ENCODE assay signal across 24 cellular contexts in the genomic region with DNA sequence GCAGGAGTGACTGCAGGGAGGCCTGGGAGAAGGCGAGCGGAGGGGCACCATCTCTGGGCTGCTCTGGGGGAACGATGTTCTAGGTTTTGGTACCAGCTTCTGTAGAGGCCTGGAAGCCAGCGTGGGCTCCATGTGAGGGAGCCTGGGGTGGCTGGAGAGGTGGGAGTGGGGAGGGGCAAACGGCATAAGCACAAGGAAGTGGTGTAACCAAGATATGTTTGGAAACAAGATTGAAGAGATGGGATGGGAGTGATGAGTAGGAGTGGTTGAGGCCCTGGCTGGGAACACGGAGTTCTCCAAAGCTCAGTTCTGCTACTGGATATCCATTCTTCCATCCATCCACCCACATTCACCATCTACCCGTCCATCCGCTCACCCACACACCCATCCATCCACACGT. TPM values are rescaled to one million over a fixed set of nuclear protein-coding genes. Genes with fewer than 3 reads are reported as not detected.
A peak's percentile ranks its signal among the peaks of the same experiment; 100 is the strongest.
DNase-seq lines count a peak whose midpoint lies in the region; ATAC-seq, FAIRE-seq and TF ChIP-seq lines count a peak whose summit lies in the region.
"Had no signal": no experiment of that assay in that cellular context is flagged by ENCODE, and none has a peak within 500 bp of the region (broad histone marks: within the 10 kb centered on the region; RNA-seq: fewer than 3 reads in every experiment).

No MANE protein-coding gene starts in this region.

- FAIRE-seq in D721Med (lab: Jason Lieb, UNC): no peak
- FAIRE-seq: H54 had no signal

- H3K36me3 Mint-ChIP-seq in CD8-positive, alpha-beta memory T cell: peaks cover 0 to 26% (median 2%) of the 10 kb centered on the region in 3 donors
- peaks cover 2% of the 10 kb centered on the region for H3K36me3 Mint-ChIP-seq in activated naive CD8-positive, alpha-beta T cell treated with anti-CD3 and anti-CD28 coated beads, Interleukin-2, amount 50 U/mL, for 24 hours (ENCODE audit: low read depth)

- H3K36me3 ChIP-seq in ACC112 (ENCODE audit: insufficient read depth, low read length) (no peaks in the 10 kb centered on the region), mucosa of stomach (ENCODE audit: control insufficient read depth, insufficient read depth, low read length) (peaks cover 9% of the 10 kb centered on the region)
- no peaks in the 10 kb centered on the region for H3K36me3 ChIP-seq in CD8-positive, alpha-beta memory T cell (ENCODE audit: insufficient read depth, low read length)

- H2AFZ ChIP-seq in ACC112 (ENCODE audit: low read length, unreplicated experiment): no peak overlapping the region

- 0 out of 2 replicates have a peak overlapping the region, but pooled peaks have one; percentile 61 for H3K4me3 ChIP-seq in ACC112 (ENCODE audit: low read depth, low read length)
- peak overlapping the region; percentile 57 for H3K4me3 ChIP-seq in CD8-positive, alpha-beta memory T cell (ENCODE audit: low read length)
- H3K4me3 ChIP-seq in mucosa of stomach (ENCODE audit: low read length): no peak overlapping the region
- H3K4me3 ChIP-seq: mucosa of descending colon, suprapubic skin had no signal

- H3K4me1 Mint-ChIP-seq in CD8-positive, alpha-beta memory T cell: peaks cover 31 to 49% (median 38%) of the 10 kb centered on the region in 3 donors
- H3K4me1 Mint-ChIP-seq in activated naive CD8-positive, alpha-beta T cell treated with anti-CD3 and anti-CD28 coated beads, Interleukin-2, amount 50 U/mL, for 24 hours: peaks cover 35% of the 10 kb centered on the region

- H3K79me2 ChIP-seq in ACC112 (ENCODE audit: control insufficient read depth, insufficient read depth, low read length, unreplicated experiment): no peaks in the 10 kb centered on the region

- no peaks in the 10 kb centered on the region for H3K9me3 Mint-ChIP-seq in CD8-positive, alpha-beta memory T cell
- H3K9me3 Mint-ChIP-seq in activated naive CD8-positive, alpha-beta T cell treated with anti-CD3 and anti-CD28 coated beads, Interleukin-2, amount 50 U/mL, for 24 hours: no peaks in the 10 kb centered on the region

- H3K27me3 ChIP-seq in ACC112 (ENCODE audit: insufficient read depth, low read length) (peaks cover 14% of the 10 kb centered on the region), mucosa of stomach (ENCODE audit: control insufficient read depth, insufficient read depth, low read length) (peaks cover 7% of the 10 kb centered on the region)
- no peaks in the 10 kb centered on the region for H3K27me3 ChIP-seq in CD8-positive, alpha-beta memory T cell (ENCODE audit: insufficient read depth, low read length, poor library complexity, severe bottlenecking)

- no peak overlapping the region for H3K27ac ChIP-seq in ACC112 (ENCODE audit: low read depth, low read length)
- H3K27ac ChIP-seq in CD8-positive, alpha-beta memory T cell (ENCODE audit: low read depth, low read length): no peak overlapping the region
- H3K27ac ChIP-seq: foreskin keratinocyte, suprapubic skin had no signal

- H3K27ac Mint-ChIP-seq in CD8-positive, alpha-beta memory T cell: peak overlapping the region in 7 of 8 donors; percentile 66 to 92 (median 84)
- H3K27ac Mint-ChIP-seq in activated naive CD8-positive, alpha-beta T cell treated with anti-CD3 and anti-CD28 coated beads, Interleukin-2, amount 50 U/mL, for 24 hours: no peak overlapping the region

- TF ChIP-seq CTCF in D721Med (IDR thresholded peaks at IDR 0.05; ENCODE audit: insufficient read depth, missing control alignments): no peak

- H3K9me3 ChIP-seq in CD8-positive, alpha-beta memory T cell (ENCODE audit: low read length): no peaks in the 10 kb centered on the region
- H3K9me3 ChIP-seq in mucosa of stomach (ENCODE audit: control insufficient read depth, low read length): no peaks in the 10 kb centered on the region
- H3K9me3 ChIP-seq: mucosa of descending colon, suprapubic skin had no signal

- intact Hi-C loops in left colon (cut with DNase I, micrococcal nuclease): no loop called here

- peaks cover 8 to 11% of the 10 kb centered on the region in 2 donors for H3K27me3 Mint-ChIP-seq in CD8-positive, alpha-beta memory T cell
- peaks cover 6% of the 10 kb centered on the region for H3K27me3 Mint-ChIP-seq in activated naive CD8-positive, alpha-beta T cell treated with anti-CD3 and anti-CD28 coated beads, Interleukin-2, amount 50 U/mL, for 24 hours

- peak overlapping the region; percentile 32 to 88 (median 79) for H3K4me3 Mint-ChIP-seq in CD8-positive, alpha-beta memory T cell
- peak overlapping the region; percentile 34 for H3K4me3 Mint-ChIP-seq in activated naive CD8-positive, alpha-beta T cell treated with anti-CD3 and anti-CD28 coated beads, Interleukin-2, amount 50 U/mL, for 24 hours

- peaks cover 13% of the 10 kb centered on the region for H3K4me1 ChIP-seq in ACC112 (ENCODE audit: control insufficient read depth, insufficient read depth, low read length, unreplicated experiment)
- H3K4me1 ChIP-seq in CD8-positive, alpha-beta memory T cell (ENCODE audit: insufficient read depth, low read length): peaks cover 24% of the 10 kb centered on the region
- H3K4me1 ChIP-seq in mucosa of stomach (ENCODE audit: control insufficient read depth, insufficient read depth, low read length): peaks cover 16% of the 10 kb centered on the region
- H3K4me1 ChIP-seq: foreskin keratinocyte had no signal

- DNase-seq in CD8-positive, alpha-beta memory T cell: no peak
- no peak for DNase-seq in activated naive CD8-positive, alpha-beta T cell treated with anti-CD3 and anti-CD28 coated beads, Interleukin-2, amount 50 U/mL, for 24 hours
- no peak for DNase-seq in HuH-7.5 (ENCODE audit: low spot score)
- DNase-seq in D721Med (ENCODE audit: insufficient read length, low spot score): no peak
- DNase-seq in left colon: no peak
- DNase-seq: activated CD4-positive, alpha-beta T cell treated with anti-CD3 and anti-CD28 coated beads for 4 hours; activated T-cell treated with anti-CD3 and anti-CD28 coated beads for 4 hours; DMS 273 treated with DMSO at 0.1 percent for 48 hours; foreskin keratinocyte; KBM-7; left cardiac atrium; NCI-H1092 treated with DMSO at 0.1 percent for 48 hours; NCI-H2107; NCI-H69; T1000 had no signal

- H3K9ac ChIP-seq in mucosa of stomach (ENCODE audit: low read length): peak overlapping the region; percentile 14

- CTCF ChIA-PET in CD8-positive, alpha-beta memory T cell (lab: Charles Lee): interaction anchor here (1.2 to 6.8 kb wide), 6 partner anchors 11 to 517 kb away, joined by 3 to 108 read pairs (median 6); a partner anchor contains a TSS

- POLR2A ChIA-PET in CD8-positive, alpha-beta memory T cell (lab: Charles Lee): no interaction called here

- no peak for ATAC-seq in activated naive CD8-positive, alpha-beta T cell treated with anti-CD3 and anti-CD28 coated beads, Interleukin-2, amount 50 U/mL, for 24 hours
- ATAC-seq in HG03095 (IDR thresholded peaks at IDR 0.05; ENCODE audit: unreplicated experiment): no peak
- ATAC-seq in left colon: no peak
- ATAC-seq: foreskin keratinocyte had no signal

RNA-seq across cellular contexts. Expression of a gene that starts 12.2 kb away (rescaled TPM):
- 10 to 100 TPM; 37.4 to 38.8 TPM for total RNA-seq in CD8-positive, alpha-beta memory T cell
- polyA plus RNA-seq in CD8-positive, alpha-beta memory T cell: 26.2 TPM
- total RNA-seq in left colon: 10 to 100 TPM; 34.8 to 37.2 TPM

RNA-seq across cellular contexts. Expression of a gene that starts 29.0 kb away (rescaled TPM):
- total RNA-seq in CD8-positive, alpha-beta memory T cell: not detected
- not detected for polyA plus RNA-seq in CD8-positive, alpha-beta memory T cell
- not detected for total RNA-seq in left colon
- total RNA-seq: chondrocyte, foreskin keratinocyte, left cardiac atrium, mucosa of descending colon, omental fat pad, SK-MEL-5, suprapubic skin had no signal
- polyA plus RNA-seq: foreskin keratinocyte had no signal

RNA-seq across cellular contexts. Expression of a gene that starts 29.1 kb away (rescaled TPM):
- not detected for total RNA-seq in CD8-positive, alpha-beta memory T cell
- polyA plus RNA-seq in CD8-positive, alpha-beta memory T cell: not detected
- total RNA-seq in left colon: not detected
- total RNA-seq: omental fat pad, suprapubic skin had no signal

RNA-seq across cellular contexts. Expression of a gene that starts 49.5 kb away (rescaled TPM):
- 1 to 10 TPM; 2.3 to 2.7 TPM for total RNA-seq in CD8-positive, alpha-beta memory T cell
- polyA plus RNA-seq in CD8-positive, alpha-beta memory T cell: 0.43 TPM
- total RNA-seq in left colon: 1 to 10 TPM; 1.7 to 1.9 TPM
